7 cellular contexts compared by ENCODE assay signal in genomic region chr15:73991260-73991659, GRCh38. TPM values are rescaled to one million over a fixed set of nuclear protein-coding genes. Genes with fewer than 3 reads are reported as not detected.
DNase-seq lines count a peak whose midpoint lies in the region; ATAC-seq, FAIRE-seq and TF ChIP-seq lines count a peak whose summit lies in the region.

No MANE protein-coding gene starts in this region.

- H3K14ac ChIP-seq in H9 (ENCODE audit: insufficient read depth, low read length): no peak overlapping the region

- no peak for ATAC-seq in T-cell (replicated peaks in 1 of 4)
- ATAC-seq in GM19395 (IDR thresholded peaks at IDR 0.05; ENCODE audit: unreplicated experiment): no peak

- no peak overlapping the region for H3K9ac ChIP-seq in H9 (ENCODE audit: extremely low read depth, insufficient read length, low read length)

- H4K20me1 ChIP-seq in H9 (ENCODE audit: control insufficient read depth, insufficient read depth, insufficient read length): no peaks in the 10 kb centered on the region

- H3K4me3 Mint-ChIP-seq in H9 (peak overlapping the region; percentile 77 to 83), T-cell (peak overlapping the region; percentile 77 to 99 (median 82)), osteocyte (ENCODE audit: unreplicated experiment) (peak overlapping the region; percentile 82)

- H3K79me2 ChIP-seq in H9 (ENCODE audit: insufficient read depth, low read length): no peaks in the 10 kb centered on the region; the same call in 1 of the 2 replicates

- H3K23me2 ChIP-seq in H9 (ENCODE audit: insufficient read length, low read depth, low read length, poor library complexity, severe bottlenecking): peaks cover 11% of the 10 kb centered on the region

- no peak overlapping the region for H3K27ac ChIP-seq in H9 (ENCODE audit: insufficient read length, low read depth, low read length)

- H3K27ac Mint-ChIP-seq in H9 (no peak overlapping the region), T-cell (peak overlapping the region; percentile 6 to 15), osteocyte (ENCODE audit: unreplicated experiment) (peak overlapping the region; percentile 72)

- POLR2A ChIA-PET in T-cell (lab: Charles Lee): no interaction called here

- H4K8ac ChIP-seq in H9 (replicated peaks; ENCODE audit: insufficient read length, low read depth, low read length): no peak overlapping the region

- H3K23ac ChIP-seq in H9 (ENCODE audit: insufficient read length, low read depth, low read length): no peak overlapping the region

- peaks cover 15 to 18% of the 10 kb centered on the region in 2 experiments for H3K4me1 Mint-ChIP-seq in H9
- H3K4me1 Mint-ChIP-seq in T-cell: peaks cover 42 to 50% (median 42%) of the 10 kb centered on the region in 3 donors
- peaks cover 70% of the 10 kb centered on the region for H3K4me1 Mint-ChIP-seq in osteocyte (ENCODE audit: unreplicated experiment)

- no peaks in the 10 kb centered on the region for H3K4me1 ChIP-seq in H9 (ENCODE audit: insufficient read depth, low read length)

- FAIRE-seq in GM19239 (lab: Jason Lieb, UNC): no peak

- no peak overlapping the region for H2BK5ac ChIP-seq in H9 (ENCODE audit: insufficient read length, low read length)

- H2AK5ac ChIP-seq in H9 (ENCODE audit: insufficient read length, low read length): no peak overlapping the region

- no peak overlapping the region for H4K91ac ChIP-seq in H9 (ENCODE audit: insufficient read length, low read depth, low read length)

- H3K56ac ChIP-seq in H9 (ENCODE audit: insufficient read length, low read depth, low read length): no peak overlapping the region

- H3T11ph ChIP-seq in H9 (ENCODE audit: low read length): no peak overlapping the region

- H3K18ac ChIP-seq in H9 (ENCODE audit: insufficient read length, low read depth, low read length): no peak overlapping the region

- no peak overlapping the region for H2AFZ ChIP-seq in H9 (ENCODE audit: low read length)

- no peaks in the 10 kb centered on the region for H3K27me3 ChIP-seq in H9 (ENCODE audit: insufficient read depth, low read length)

- no peak for DNase-seq in H9
- DNase-seq in T-cell: no peak
- peak; percentile 55 for DNase-seq in fibroblast of villous mesenchyme (ENCODE audit: low read depth)
- DNase-seq in osteocyte (ENCODE audit: extremely low spot score, unreplicated experiment): no peak
- DNase-seq in effector CD8-positive, alpha-beta T cell (lab: John Stamatoyannopoulos, UW): no peak
- no peak for DNase-seq in GM19239 (ENCODE audit: insufficient read length, low spot score)

- no peaks in the 10 kb centered on the region; a peak in 1 of 5 replicates for H3K9me3 Mint-ChIP-seq in H9
- H3K9me3 Mint-ChIP-seq in T-cell: no peaks in the 10 kb centered on the region
- H3K9me3 Mint-ChIP-seq in osteocyte (ENCODE audit: unreplicated experiment): no peaks in the 10 kb centered on the region

- peak overlapping the region; percentile 60 for H3K4me2 ChIP-seq in H9 (ENCODE audit: insufficient read depth, insufficient read length, low read length)

- H2BK20ac ChIP-seq in H9 (ENCODE audit: low read depth, low read length, poor library complexity, severe bottlenecking): no peak overlapping the region

- no peak overlapping the region for H3K4ac ChIP-seq in H9 (ENCODE audit: low read depth, low read length)

- H2BK15ac ChIP-seq in H9 (ENCODE audit: low read depth, low read length): no peak overlapping the region

- H2BK12ac ChIP-seq in H9 (ENCODE audit: insufficient read length, low read depth, low read length): no peak overlapping the region

- CTCF ChIA-PET in T-cell (lab: Charles Lee): interaction anchor here in 1 of 2 donors (0.5 kb wide), 1 partner anchor 63 kb away, joined by 4 read pairs; no protein-coding TSS in a partner anchor

- TF ChIP-seq CTCF in H9 (conservative IDR thresholded peaks at IDR 0.05) (no peak), fibroblast of villous mesenchyme (IDR thresholded peaks at IDR 0.05; ENCODE audit: insufficient read depth, low read depth, low read length) (no peak), osteocyte (IDR thresholded peaks at IDR 0.05) (no peak)

- peak overlapping the region; percentile 69 for H3K4me3 ChIP-seq in fibroblast of villous mesenchyme (ENCODE audit: low read depth, low read length)

- H3K36me3 Mint-ChIP-seq in H9 (ENCODE audit: insufficient read depth in 1 of 3, low read depth in 3 of 3) (no peaks in the 10 kb centered on the region), T-cell (peaks cover 13% of the 10 kb centered on the region), osteocyte (ENCODE audit: unreplicated experiment) (no peaks in the 10 kb centered on the region)

- no peak overlapping the region for H4K5ac ChIP-seq in H9 (ENCODE audit: insufficient read length, low read depth, low read length)

- H3K27me3 Mint-ChIP-seq in H9 (ENCODE audit: low read depth) (peaks cover 16% of the 10 kb centered on the region), T-cell (no peaks in the 10 kb centered on the region), osteocyte (ENCODE audit: unreplicated experiment) (no peaks in the 10 kb centered on the region)

- WGBS in H9 (ENCODE audit: extremely low coverage, insufficient read length, low lambda C conversion rate): no CpG with 5 or more reads among the region's 5 CpGs

- H3K9me3 ChIP-seq in H9 (ENCODE audit: control insufficient read depth, low read depth, low read length): no peaks in the 10 kb centered on the region

- no peaks in the 10 kb centered on the region for H3K79me1 ChIP-seq in H9 (ENCODE audit: insufficient read depth, low read depth, low read length, poor library complexity, severe bottlenecking)

- H2BK120ac ChIP-seq in H9 (ENCODE audit: low read depth, low read length, poor library complexity, severe bottlenecking): no peak overlapping the region

RNA-seq across cellular contexts. Expression of gene STOML1, which starts 0.8 kb away (rescaled TPM):
- total RNA-seq in H9 (2021) (2.5 and 2.9 TPM in 2 replicates), T-cell (10 to 100 TPM in 3 of 5 donors, 1 to 10 TPM in 2; 5.1 to 13.4 (median 12.0) TPM), fibroblast of villous mesenchyme (17.1 and 19.0 TPM in 2 replicates), osteocyte (17.1 and 18.3 TPM in 2 replicates)

RNA-seq across cellular contexts. Expression of gene PML, which starts 3.3 kb away (rescaled TPM):
- total RNA-seq in H9 (2021) (23.6 and 24.6 TPM in 2 replicates), T-cell (10 to 100 TPM; 43.0 to 79.8 (median 60.7) TPM), fibroblast of villous mesenchyme (49.6 and 56.1 TPM in 2 replicates), osteocyte (60.6 and 63.1 TPM in 2 replicates)

Comparison
In these comparisons a context has a peak if more than half of its experiments do, and no peak if none do; other contexts are left out.
1. H3K27ac Mint-ChIP-seq: peak in T-cell (2 of 2) and osteocyte (single experiment); none in H9 (0 of 3).
2. Peak in every context shown above with its lines, with median percentiles within 50 percentile points of each other: H3K4me3 Mint-ChIP-seq.